In the genomic region with DNA sequence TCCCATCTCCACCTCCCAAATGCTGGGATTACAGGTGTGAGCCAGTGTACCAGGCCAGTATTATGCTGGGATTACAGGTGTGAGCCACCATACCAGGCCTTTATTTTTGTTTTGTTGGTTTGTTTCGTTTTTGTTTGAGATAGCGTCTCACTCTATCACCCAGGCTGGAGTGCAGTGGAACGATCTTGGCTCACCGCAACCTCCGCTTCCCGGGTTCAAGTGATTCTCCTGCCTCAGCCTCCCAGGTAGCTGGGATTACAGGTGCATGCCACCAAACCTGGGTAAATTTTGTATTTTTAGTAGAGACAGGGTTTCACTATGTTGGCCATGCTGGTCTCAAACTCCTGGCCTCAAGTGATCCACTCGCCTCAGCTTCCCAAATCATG, we compare ENCODE assay signal across 8 cellular contexts. TPM values are rescaled to one million over a fixed set of nuclear protein-coding genes. Genes with fewer than 3 reads are reported as not detected.
A peak's percentile ranks its signal among the peaks of the same experiment; 100 is the strongest.
DNase-seq lines count a peak whose midpoint lies in the region; ATAC-seq and TF ChIP-seq lines count a peak whose summit lies in the region.
"Not testable (repeated sequence)": the region's sequence is repeated elsewhere in the genome, so short reads cannot be mapped to it uniquely, and the experiment has no call there.

No MANE protein-coding gene starts in this region.

- TF ChIP-seq CTCF in IMR-90 (conservative IDR thresholded peaks at IDR 0.05; ENCODE audit: low read depth, low read length); SU-DHL-6 (IDR thresholded peaks at IDR 0.05; ENCODE audit: insufficient read depth, low read length, poor library complexity, severe bottlenecking); chondrocyte (IDR thresholded peaks at IDR 0.05); nephron progenitor cell (IDR thresholded peaks at IDR 0.05): not testable (repeated sequence)

- not testable (repeated sequence) for H3K4me2 ChIP-seq in IMR-90 (ENCODE audit: low read depth, low read length)
- H3K4me2 ChIP-seq in SU-DHL-6 (ENCODE audit: low read depth, low read length, poor library complexity, severe bottlenecking) = peak overlapping the region; percentile 81

- dilution Hi-C loops in IMR-90 (cut with HindIII; ENCODE audit: low sequenced_read_pairs, unreplicated experiment) = not testable (repeated sequence)

- not testable (repeated sequence) for H3K27me3 Mint-ChIP-seq in activated T-helper 2 cell treated with anti-CD3 and anti-CD28 coated beads, Interferon-gamma antibody, Interleukin-2, Interleukin-4, amounts not matched to agents 10 μg/mL and 5 μg/mL and 100 μg/mL, durations not matched to agents 14 hours and 24 hours and 36 hours (ENCODE audit: low read depth); chondrocyte (ENCODE audit: low read depth); nephron progenitor cell (ENCODE audit: low read depth, poor library complexity); stimulated activated naive CD8-positive, alpha-beta T cell treated with anti-CD3 and anti-CD28 coated beads, Interleukin-15, amount 100 ng/mL, for 72 hours

- CTCF ChIA-PET in IMR-90 (lab: Yijun Ruan, JAX) = not testable (repeated sequence)

- peaks cover 43% of the 10 kb centered on the region for H3K4me1 Mint-ChIP-seq in activated T-helper 2 cell treated with anti-CD3 and anti-CD28 coated beads, Interferon-gamma antibody, Interleukin-2, Interleukin-4, amounts not matched to agents 10 μg/mL and 5 μg/mL and 100 μg/mL, durations not matched to agents 14 hours and 24 hours and 36 hours (ENCODE audit: low read depth)
- H3K4me1 Mint-ChIP-seq in chondrocyte (ENCODE audit: low read depth) (peaks cover 45% of the 10 kb centered on the region), nephron progenitor cell (peaks cover 67% of the 10 kb centered on the region)
- peaks cover 71% of the 10 kb centered on the region for H3K4me1 Mint-ChIP-seq in stimulated activated naive CD8-positive, alpha-beta T cell treated with anti-CD3 and anti-CD28 coated beads, Interleukin-15, amount 100 ng/mL, for 72 hours

- TF ChIP-seq RAD21 in IMR-90 (IDR thresholded peaks at IDR 0.05; ENCODE audit: low read length) = not testable (repeated sequence)

- peak overlapping the region; percentile 97 for H3K27ac Mint-ChIP-seq in activated T-helper 2 cell treated with anti-CD3 and anti-CD28 coated beads, Interferon-gamma antibody, Interleukin-2, Interleukin-4, amounts not matched to agents 10 μg/mL and 5 μg/mL and 100 μg/mL, durations not matched to agents 14 hours and 24 hours and 36 hours
- H3K27ac Mint-ChIP-seq in chondrocyte (ENCODE audit: unreplicated experiment) = peak overlapping the region; percentile 96
- H3K27ac Mint-ChIP-seq in nephron progenitor cell = peak overlapping the region; percentile 98
- peak overlapping the region; percentile 97 to 99 for H3K27ac Mint-ChIP-seq in stimulated activated naive CD8-positive, alpha-beta T cell treated with anti-CD3 and anti-CD28 coated beads, Interleukin-15, amount 100 ng/mL, for 72 hours

- not testable (repeated sequence) for H2AK9ac ChIP-seq in IMR-90 (replicated peaks; ENCODE audit: low read depth, low read length, poor library complexity)

- H3K9me2 ChIP-seq in SU-DHL-6 (replicated peaks; ENCODE audit: insufficient read depth, low read length) = not testable (repeated sequence)

- H3K79me2 ChIP-seq in ACC112 (ENCODE audit: control insufficient read depth, insufficient read depth, low read length, unreplicated experiment); SU-DHL-6 (ENCODE audit: insufficient read depth, low read length): not testable (repeated sequence)

- H2BK120ac ChIP-seq in IMR-90 (ENCODE audit: low read depth, low read length) = peak overlapping the region; percentile 96; the same call in 1 of the 2 replicates

- peak overlapping the region; percentile 96 for H3K14ac ChIP-seq in IMR-90 (replicated peaks; ENCODE audit: low read depth, low read length)

- H4K8ac ChIP-seq in IMR-90 (ENCODE audit: low read depth in 2 of 2, low read length in 2 of 2) = peak overlapping the region; percentile 83 to 98; a peak in 2 of 4 replicates

- DNase-seq in IMR-90; activated T-helper 2 cell treated with anti-CD3 and anti-CD28 coated beads, Interferon-gamma antibody, Interleukin-2, Interleukin-4, amounts not matched to agents 10 μg/mL and 5 μg/mL and 100 μg/mL, durations not matched to agents 14 hours and 24 hours and 36 hours (ENCODE audit: low spot score); chondrocyte (ENCODE audit: low spot score); right cardiac atrium; nephron progenitor cell; stimulated activated naive CD8-positive, alpha-beta T cell treated with anti-CD3 and anti-CD28 coated beads, Interleukin-15, amount 100 ng/mL, for 72 hours: not testable (repeated sequence)

- peak overlapping the region; percentile 95; the same call in 1 of the 2 replicates for H3K18ac ChIP-seq in IMR-90 (ENCODE audit: low read depth, low read length)

- H3K4me3 Mint-ChIP-seq in activated T-helper 2 cell treated with anti-CD3 and anti-CD28 coated beads, Interferon-gamma antibody, Interleukin-2, Interleukin-4, amounts not matched to agents 10 μg/mL and 5 μg/mL and 100 μg/mL, durations not matched to agents 14 hours and 24 hours and 36 hours (ENCODE audit: low read depth) = peak overlapping the region; percentile 82
- not testable (repeated sequence) for H3K4me3 Mint-ChIP-seq in chondrocyte (ENCODE audit: unreplicated experiment)
- peak overlapping the region; percentile 75 for H3K4me3 Mint-ChIP-seq in nephron progenitor cell
- H3K4me3 Mint-ChIP-seq in stimulated activated naive CD8-positive, alpha-beta T cell treated with anti-CD3 and anti-CD28 coated beads, Interleukin-15, amount 100 ng/mL, for 72 hours = peak overlapping the region; percentile 82 to 90

- H3K56ac ChIP-seq in IMR-90 (ENCODE audit: extremely low read depth, insufficient read depth, low read length) = not testable (repeated sequence)

- not testable (repeated sequence) for H3K36me3 Mint-ChIP-seq in activated T-helper 2 cell treated with anti-CD3 and anti-CD28 coated beads, Interferon-gamma antibody, Interleukin-2, Interleukin-4, amounts not matched to agents 10 μg/mL and 5 μg/mL and 100 μg/mL, durations not matched to agents 14 hours and 24 hours and 36 hours (ENCODE audit: low read depth); chondrocyte (ENCODE audit: low read depth); nephron progenitor cell (ENCODE audit: low read depth)

- TF ChIP-seq POLR2A in IMR-90 (IDR thresholded peaks at IDR 0.05; ENCODE audit: low read depth, low read length) = not testable (repeated sequence)

- not testable (repeated sequence) for H4K20me1 ChIP-seq in IMR-90 (ENCODE audit: insufficient read depth, low read length); SU-DHL-6 (ENCODE audit: low read depth, low read length)

- ATAC-seq in IMR-90 (ENCODE audit: low read depth); right cardiac atrium; stimulated activated naive CD8-positive, alpha-beta T cell treated with anti-CD3 and anti-CD28 coated beads, Interleukin-15, amount 100 ng/mL, for 72 hours: not testable (repeated sequence)

- not testable (repeated sequence) for H3K79me1 ChIP-seq in IMR-90 (ENCODE audit: low read depth in 1 of 2, low read length in 2 of 2)

- H3K9me3 Mint-ChIP-seq in activated T-helper 2 cell treated with anti-CD3 and anti-CD28 coated beads, Interferon-gamma antibody, Interleukin-2, Interleukin-4, amounts not matched to agents 10 μg/mL and 5 μg/mL and 100 μg/mL, durations not matched to agents 14 hours and 24 hours and 36 hours; chondrocyte (ENCODE audit: low read depth); nephron progenitor cell; stimulated activated naive CD8-positive, alpha-beta T cell treated with anti-CD3 and anti-CD28 coated beads, Interleukin-15, amount 100 ng/mL, for 72 hours: not testable (repeated sequence)

- not testable (repeated sequence) for H3K4me3 ChIP-seq in ACC112 (ENCODE audit: low read depth, low read length); IMR-90 (ENCODE audit: insufficient read depth, low read depth, low read length); SU-DHL-6 (ENCODE audit: insufficient read depth, low read length, poor library complexity, severe bottlenecking); right cardiac atrium (ENCODE audit: low read length)

- WGBS in IMR-90 (ENCODE audit: extremely low coverage in 2 of 2, insufficient read length in 1 of 2), 2 experiments = 100% methylated on average over 2 of the region's 7 CpGs; no CpG with 5 or more reads in 1 of the 2 experiments
- 94% methylated on average over 7 of the region's 7 CpGs for WGBS in right cardiac atrium

- not testable (repeated sequence) for H3K36me3 ChIP-seq in ACC112 (ENCODE audit: insufficient read depth, low read length); IMR-90 (ENCODE audit: control insufficient read depth, insufficient read depth, low read length); SU-DHL-6 (ENCODE audit: low read length)

- H2BK20ac ChIP-seq in IMR-90 (ENCODE audit: low read depth, low read length) = peak overlapping the region; percentile 60; the same call in 1 of the 2 replicates

- not testable (repeated sequence) for H3K27me3 ChIP-seq in ACC112 (ENCODE audit: insufficient read depth, low read length); IMR-90 (ENCODE audit: control insufficient read depth, insufficient read depth, low read length); SU-DHL-6 (ENCODE audit: low read length); right cardiac atrium (ENCODE audit: control insufficient read depth, insufficient read depth)

- H3K9me3 ChIP-seq in IMR-90 (ENCODE audit: control insufficient read depth, insufficient read depth, low read length); SU-DHL-6 (ENCODE audit: insufficient read depth, low read length); right cardiac atrium (ENCODE audit: control insufficient read depth, low read length): not testable (repeated sequence)

- not testable (repeated sequence) for H3K23ac ChIP-seq in IMR-90 (ENCODE audit: low read depth, low read length)

- not testable (repeated sequence) for BruUV-seq in IMR-90 (replicated peaks; lab: Mats Ljungman, UMichigan)

- POLR2A ChIA-PET in IMR-90 (lab: Charles Lee; ENCODE audit: unreplicated experiment) = not testable (repeated sequence)

- H3K9ac ChIP-seq in IMR-90 (ENCODE audit: low read depth, low read length) = peak overlapping the region; percentile 79; the same call in 1 of the 2 replicates
- H3K9ac ChIP-seq in SU-DHL-6 (ENCODE audit: low read length) = peak overlapping the region; percentile 56; the same call in 1 of the 2 replicates

- peaks cover 18% of the 10 kb centered on the region for H3K9me1 ChIP-seq in IMR-90 (ENCODE audit: insufficient read depth, low read length)

- peak overlapping the region; percentile 95 for H2BK15ac ChIP-seq in IMR-90 (ENCODE audit: low read depth, low read length)

- H2AK5ac ChIP-seq in IMR-90 (ENCODE audit: low read depth, low read length) = peak overlapping the region; percentile 50; the same call in 1 of the 2 replicates

- peak overlapping the region; percentile 98; the same call in 1 of the 2 replicates for H3K4ac ChIP-seq in IMR-90 (ENCODE audit: low read depth, low read length)

- H4K91ac ChIP-seq in IMR-90 (ENCODE audit: insufficient read depth, low read depth, low read length) = peak overlapping the region; percentile 94; the same call in 1 of the 2 replicates

- in situ Hi-C loops in IMR-90 (cut with MboI; ENCODE audit: low sequenced_read_pairs) = not testable (repeated sequence)

- intact Hi-C loops in IMR-90 (cut with micrococcal nuclease); activated T-helper 2 cell treated with anti-CD3 and anti-CD28 coated beads, Interferon-gamma antibody, Interleukin-2, Interleukin-4, amounts not matched to agents 10 μg/mL and 5 μg/mL and 100 μg/mL, durations not matched to agents 14 hours and 24 hours and 36 hours (cut with micrococcal nuclease); right cardiac atrium (cut with DNase I): not testable (repeated sequence)

- not testable (repeated sequence) for H2AFZ ChIP-seq in ACC112 (ENCODE audit: low read length, unreplicated experiment); IMR-90 (replicated peaks; ENCODE audit: low read length, poor library complexity); SU-DHL-6 (ENCODE audit: low read depth, low read length, severe bottlenecking)

- H3K4me1 ChIP-seq in ACC112 (ENCODE audit: control insufficient read depth, insufficient read depth, low read length, unreplicated experiment) = peaks cover 42% of the 10 kb centered on the region
- peaks cover 23% of the 10 kb centered on the region for H3K4me1 ChIP-seq in IMR-90 (ENCODE audit: control insufficient read depth, insufficient read depth, low read length)
- peaks cover 17% of the 10 kb centered on the region for H3K4me1 ChIP-seq in right cardiac atrium (ENCODE audit: control insufficient read depth, insufficient read depth, low read length)

- H3K27ac ChIP-seq in ACC112 (ENCODE audit: low read depth, low read length) (peak overlapping the region; percentile 87), IMR-90 (ENCODE audit: insufficient read depth, low read length) (peak overlapping the region; percentile 97; the same call in 1 of the 2 replicates), SU-DHL-6 (ENCODE audit: low read depth, low read length) (peak overlapping the region; percentile 86), right cardiac atrium (ENCODE audit: low read length) (peak overlapping the region; percentile 98)

- H4K5ac ChIP-seq in IMR-90 (ENCODE audit: low read depth, low read length) = peak overlapping the region; percentile 93

- peak overlapping the region; percentile 98 for H2BK5ac ChIP-seq in IMR-90 (ENCODE audit: low read depth, low read length, poor library complexity, severe bottlenecking)

- peaks cover 17% of the 10 kb centered on the region for H3F3A ChIP-seq in SU-DHL-6 (ENCODE audit: insufficient read depth)

RNA-seq across cellular contexts. Expression of gene DDIT4, which starts 11.7 kb away (rescaled TPM):
- total RNA-seq in IMR-90 (2012; rRNA removed) = 108 and 110 TPM in 2 replicates
- polyA plus RNA-seq in IMR-90 (2012; rRNA removed) = 31.0 and 59.6 TPM in 2 replicates
- 38.8 and 80.6 TPM in 2 replicates for polyA plus RNA-seq in IMR-90 (2012; cell fraction: cytosol; rRNA removed)
- 80.3 and 93.3 TPM in 2 replicates for polyA plus RNA-seq in IMR-90 (2012; cell fraction: nucleus; rRNA removed; ENCODE audit: low replicate concordance)
- total RNA-seq in activated T-helper 2 cell treated with anti-CD3 and anti-CD28 coated beads, Interferon-gamma antibody, Interleukin-2, Interleukin-4, amounts not matched to agents 10 μg/mL and 5 μg/mL and 100 μg/mL, durations not matched to agents 14 hours and 24 hours and 36 hours = 543 and 569 TPM in 2 replicates
- total RNA-seq in chondrocyte = 68.5 to 241 TPM (median 227 TPM) in 3 replicates
- total RNA-seq in right cardiac atrium = 100 to 1,000 TPM in 1 of 4 donors, 10 to 100 TPM in 3; 33.0 to 113 (median 76.5) TPM
- polyA plus RNA-seq in right cardiac atrium = 53.6 TPM

RNA-seq across cellular contexts. Expression of gene ASCC1, which starts 45.9 kb away (rescaled TPM):
- total RNA-seq in IMR-90 (2012; rRNA removed) (21.0 and 21.9 TPM in 2 replicates), chondrocyte (31.6 to 36.8 TPM (median 35.4 TPM) in 3 replicates), right cardiac atrium (10 to 100 TPM; 27.6 to 37.9 (median 32.8) TPM)
- polyA plus RNA-seq in IMR-90 (2012; rRNA removed) (12.3 and 15.9 TPM in 2 replicates), right cardiac atrium (26.0 TPM)
- polyA plus RNA-seq in IMR-90 (2012; cell fraction: cytosol; rRNA removed) = 5.2 and 5.6 TPM in 2 replicates
- polyA plus RNA-seq in IMR-90 (2012; cell fraction: nucleus; rRNA removed; ENCODE audit: low replicate concordance) = 1.5 and 9.0 TPM in 2 replicates
- total RNA-seq in activated T-helper 2 cell treated with anti-CD3 and anti-CD28 coated beads, Interferon-gamma antibody, Interleukin-2, Interleukin-4, amounts not matched to agents 10 μg/mL and 5 μg/mL and 100 μg/mL, durations not matched to agents 14 hours and 24 hours and 36 hours = 46.2 and 49.6 TPM in 2 replicates

RNA-seq across cellular contexts. Expression of gene ANAPC16, which starts 46.2 kb away (rescaled TPM):
- 26.3 and 35.3 TPM in 2 replicates for total RNA-seq in IMR-90 (2012; rRNA removed)
- polyA plus RNA-seq in IMR-90 (2012; rRNA removed) = 17.4 and 25.2 TPM in 2 replicates
- 11.2 and 14.4 TPM in 2 replicates for polyA plus RNA-seq in IMR-90 (2012; cell fraction: cytosol; rRNA removed)
- polyA plus RNA-seq in IMR-90 (2012; cell fraction: nucleus; rRNA removed; ENCODE audit: low replicate concordance) = 4.8 and 19.4 TPM in 2 replicates
- total RNA-seq in activated T-helper 2 cell treated with anti-CD3 and anti-CD28 coated beads, Interferon-gamma antibody, Interleukin-2, Interleukin-4, amounts not matched to agents 10 μg/mL and 5 μg/mL and 100 μg/mL, durations not matched to agents 14 hours and 24 hours and 36 hours = 94.1 and 95.9 TPM in 2 replicates
- total RNA-seq in chondrocyte = 48.5 to 54.4 TPM (median 52.9 TPM) in 3 replicates
- total RNA-seq in right cardiac atrium = 100 to 1,000 TPM; 190 to 236 (median 223) TPM
- 287 TPM for polyA plus RNA-seq in right cardiac atrium
